10 cellular contexts compared by ENCODE assay signal in genomic region chr2:55923978-55924325, GRCh38. TPM values are rescaled to one million over a fixed set of nuclear protein-coding genes. Genes with fewer than 3 reads are reported as not detected.
A peak's percentile ranks its signal among the peaks of the same experiment; 100 is the strongest.
DNase-seq lines count a peak whose midpoint lies in the region; ATAC-seq and TF ChIP-seq lines count a peak whose summit lies in the region.
"Had no signal": no experiment of that assay in that cellular context is flagged by ENCODE, and none has a peak within 500 bp of the region (broad histone marks: within the 10 kb centered on the region; RNA-seq: fewer than 3 reads in every experiment).

No MANE protein-coding gene starts in this region.

- H3K4me3 ChIP-seq in HEK293 (ENCODE audit: low read depth, low read length) (peak overlapping the region; percentile 43), cardiac fibroblast (replicated peaks in 1 of 2; ENCODE audit: low read depth in 2 of 2, low read length in 2 of 2) (peak overlapping the region; percentile 85 to 87), iPS-15b (ENCODE audit: low read depth, low read length) (peak overlapping the region; percentile 74), skeletal muscle cell (ENCODE audit: low read depth, low read length) (peak overlapping the region; percentile 67)

- H3K36me3 ChIP-seq in HEK293 (ENCODE audit: control insufficient read depth in 2 of 2, insufficient read depth in 1 of 2, low read length in 2 of 2) (no peaks in the 10 kb centered on the region), iPS-15b (ENCODE audit: control insufficient read depth, insufficient read depth, low read length) (no peaks in the 10 kb centered on the region)

- no peak overlapping the region for H3K4me3 Mint-ChIP-seq in activated CD8-positive, alpha-beta memory T cell treated with anti-CD3 and anti-CD28 coated beads, Interleukin-2, amount 10 ng/mL, durations not matched to agents 7 days and 5 days

- H3K4me1 ChIP-seq in HEK293 (ENCODE audit: control insufficient read depth, insufficient read depth, low read length) (peaks cover 3% of the 10 kb centered on the region; the same call in 1 of the 2 replicates), iPS-15b (ENCODE audit: control insufficient read depth, insufficient read depth, low read length) (no peaks in the 10 kb centered on the region)

- no peak overlapping the region for H3K27ac Mint-ChIP-seq in activated CD8-positive, alpha-beta memory T cell treated with anti-CD3 and anti-CD28 coated beads, Interleukin-2, amount 10 ng/mL, durations not matched to agents 7 days and 5 days
- H3K27ac Mint-ChIP-seq: activated T-helper 2 cell treated with anti-CD3 and anti-CD28 coated beads, Interferon-gamma antibody, Interleukin-2, Interleukin-4, amounts not matched to agents 10 μg/mL and 5 μg/mL and 100 μg/mL, durations not matched to agents 14 hours and 24 hours and 36 hours had no signal

- H3K27me3 Mint-ChIP-seq in activated CD8-positive, alpha-beta memory T cell treated with anti-CD3 and anti-CD28 coated beads, Interleukin-2, amount 10 ng/mL, durations not matched to agents 7 days and 5 days = peaks cover 44% of the 10 kb centered on the region

- POLR2A ChIA-PET in HEK293 (lab: Yijun Ruan, JAX) = interaction anchor here (1.2 to 1.6 kb wide), 2 partner anchors 22 to 85 kb away, joined by 3 to 4 read pairs; no protein-coding TSS in a partner anchor

- H3K4me1 Mint-ChIP-seq in activated CD8-positive, alpha-beta memory T cell treated with anti-CD3 and anti-CD28 coated beads, Interleukin-2, amount 10 ng/mL, durations not matched to agents 7 days and 5 days = peaks cover 5% of the 10 kb centered on the region

- TF ChIP-seq CTCF in HEK293 (tag by site-specific recombination; IDR thresholded peaks at IDR 0.05) (no peak), cardiac fibroblast (IDR thresholded peaks at IDR 0.05; ENCODE audit: low read depth, low read length) (no peak)

- no peak overlapping the region for H3K27ac ChIP-seq in HEK293 (ENCODE audit: extremely low read depth, low read depth, low read length)

- no peak overlapping the region for H3K9ac ChIP-seq in iPS-15b (ENCODE audit: low read depth, low read length)

- CTCF ChIA-PET in HEK293 (lab: Yijun Ruan, JAX) = interaction anchor here (0.6 to 1.3 kb wide), 3 partner anchors 36 to 399 kb away, joined by 3 to 4 read pairs (median 3); no protein-coding TSS in a partner anchor
- CTCF ChIA-PET in activated CD8-positive, alpha-beta memory T cell treated with anti-CD3 and anti-CD28 coated beads, Interleukin-2, amount 10 ng/mL, durations not matched to agents 7 days and 5 days (lab: Charles Lee) = no interaction called here

- ATAC-seq in activated CD8-positive, alpha-beta memory T cell treated with anti-CD3 and anti-CD28 coated beads, Interleukin-2, amount 10 ng/mL, durations not matched to agents 7 days and 5 days = no peak
- ATAC-seq in HG03045 (IDR thresholded peaks at IDR 0.05; ENCODE audit: unreplicated experiment) = no peak

- no peak for DNase-seq in cardiac fibroblast (ENCODE audit: low read depth in 2 of 2)
- no peak for DNase-seq in skeletal muscle cell (ENCODE audit: low read depth)
- DNase-seq in activated CD8-positive, alpha-beta memory T cell treated with anti-CD3 and anti-CD28 coated beads, Interleukin-2, amount 10 ng/mL, durations not matched to agents 7 days and 5 days = no peak
- DNase-seq in HuH-7 (ENCODE audit: low spot score) = no peak
- DNase-seq in mucosa of gallbladder (ENCODE audit: low spot score) = no peak
- DNase-seq: NCI-H1417 treated with DMSO at 0.1 percent for 48 hours had no signal

- peaks cover 30% of the 10 kb centered on the region for H3K27me3 ChIP-seq in iPS-15b (ENCODE audit: control insufficient read depth, insufficient read depth, low read length)

- H3K9me3 Mint-ChIP-seq in activated CD8-positive, alpha-beta memory T cell treated with anti-CD3 and anti-CD28 coated beads, Interleukin-2, amount 10 ng/mL, durations not matched to agents 7 days and 5 days (ENCODE audit: low read depth) = no peaks in the 10 kb centered on the region
- H3K9me3 Mint-ChIP-seq: activated T-helper 2 cell treated with anti-CD3 and anti-CD28 coated beads, Interferon-gamma antibody, Interleukin-2, Interleukin-4, amounts not matched to agents 10 μg/mL and 5 μg/mL and 100 μg/mL, durations not matched to agents 14 hours and 24 hours and 36 hours had no signal

- H3K9me3 ChIP-seq in HEK293 (ENCODE audit: control insufficient read depth, insufficient read depth, low read depth, low read length) (no peaks in the 10 kb centered on the region), iPS-15b (ENCODE audit: control insufficient read depth, insufficient read depth, low read length) (no peaks in the 10 kb centered on the region)

- H3K36me3 Mint-ChIP-seq in activated CD8-positive, alpha-beta memory T cell treated with anti-CD3 and anti-CD28 coated beads, Interleukin-2, amount 10 ng/mL, durations not matched to agents 7 days and 5 days = no peaks in the 10 kb centered on the region

TF ChIP-seq in HEK293, 187 proteins besides CTCF, POLR2A, EP300 and RAD21 (continues in another document):
- TF ChIP-seq, protein P1, sequence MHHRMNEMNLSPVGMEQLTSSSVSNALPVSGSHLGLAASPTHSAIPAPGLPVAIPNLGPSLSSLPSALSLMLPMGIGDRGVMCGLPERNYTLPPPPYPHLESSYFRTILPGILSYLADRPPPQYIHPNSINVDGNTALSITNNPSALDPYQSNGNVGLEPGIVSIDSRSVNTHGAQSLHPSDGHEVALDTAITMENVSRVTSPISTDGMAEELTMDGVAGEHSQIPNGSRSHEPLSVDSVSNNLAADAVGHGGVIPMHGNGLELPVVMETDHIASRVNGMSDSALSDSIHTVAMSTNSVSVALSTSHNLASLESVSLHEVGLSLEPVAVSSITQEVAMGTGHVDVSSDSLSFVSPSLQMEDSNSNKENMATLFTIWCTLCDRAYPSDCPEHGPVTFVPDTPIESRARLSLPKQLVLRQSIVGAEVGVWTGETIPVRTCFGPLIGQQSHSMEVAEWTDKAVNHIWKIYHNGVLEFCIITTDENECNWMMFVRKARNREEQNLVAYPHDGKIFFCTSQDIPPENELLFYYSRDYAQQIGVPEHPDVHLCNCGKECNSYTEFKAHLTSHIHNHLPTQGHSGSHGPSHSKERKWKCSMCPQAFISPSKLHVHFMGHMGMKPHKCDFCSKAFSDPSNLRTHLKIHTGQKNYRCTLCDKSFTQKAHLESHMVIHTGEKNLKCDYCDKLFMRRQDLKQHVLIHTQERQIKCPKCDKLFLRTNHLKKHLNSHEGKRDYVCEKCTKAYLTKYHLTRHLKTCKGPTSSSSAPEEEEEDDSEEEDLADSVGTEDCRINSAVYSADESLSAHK (tag by site-specific recombination; IDR thresholded peaks at IDR 0.05) = peak; percentile 96
- TF ChIP-seq, protein P2, sequence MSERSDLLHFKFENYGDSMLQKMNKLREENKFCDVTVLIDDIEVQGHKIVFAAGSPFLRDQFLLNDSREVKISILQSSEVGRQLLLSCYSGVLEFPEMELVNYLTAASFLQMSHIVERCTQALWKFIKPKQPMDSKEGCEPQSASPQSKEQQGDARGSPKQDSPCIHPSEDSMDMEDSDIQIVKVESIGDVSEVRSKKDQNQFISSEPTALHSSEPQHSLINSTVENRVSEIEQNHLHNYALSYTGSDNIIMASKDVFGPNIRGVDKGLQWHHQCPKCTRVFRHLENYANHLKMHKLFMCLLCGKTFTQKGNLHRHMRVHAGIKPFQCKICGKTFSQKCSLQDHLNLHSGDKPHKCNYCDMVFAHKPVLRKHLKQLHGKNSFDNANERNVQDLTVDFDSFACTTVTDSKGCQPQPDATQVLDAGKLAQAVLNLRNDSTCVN (tag by site-specific recombination; optimal IDR thresholded peaks at IDR 0.05) = peak; percentile 4
- TF ChIP-seq, protein P3, sequence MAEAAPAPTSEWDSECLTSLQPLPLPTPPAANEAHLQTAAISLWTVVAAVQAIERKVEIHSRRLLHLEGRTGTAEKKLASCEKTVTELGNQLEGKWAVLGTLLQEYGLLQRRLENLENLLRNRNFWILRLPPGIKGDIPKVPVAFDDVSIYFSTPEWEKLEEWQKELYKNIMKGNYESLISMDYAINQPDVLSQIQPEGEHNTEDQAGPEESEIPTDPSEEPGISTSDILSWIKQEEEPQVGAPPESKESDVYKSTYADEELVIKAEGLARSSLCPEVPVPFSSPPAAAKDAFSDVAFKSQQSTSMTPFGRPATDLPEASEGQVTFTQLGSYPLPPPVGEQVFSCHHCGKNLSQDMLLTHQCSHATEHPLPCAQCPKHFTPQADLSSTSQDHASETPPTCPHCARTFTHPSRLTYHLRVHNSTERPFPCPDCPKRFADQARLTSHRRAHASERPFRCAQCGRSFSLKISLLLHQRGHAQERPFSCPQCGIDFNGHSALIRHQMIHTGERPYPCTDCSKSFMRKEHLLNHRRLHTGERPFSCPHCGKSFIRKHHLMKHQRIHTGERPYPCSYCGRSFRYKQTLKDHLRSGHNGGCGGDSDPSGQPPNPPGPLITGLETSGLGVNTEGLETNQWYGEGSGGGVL (tag by site-specific recombination; IDR thresholded peaks at IDR 0.05) = 0 out of 2 replicates have a peak, but pooled peaks have one; percentile 21
- TF ChIP-seq SP3 (tag by site-specific recombination; IDR thresholded peaks at IDR 0.05) (peak; percentile 5; the same call in 1 of the 2 replicates), ZNF335 (tag by site-specific recombination; conservative IDR thresholded peaks at IDR 0.05) (0 out of 2 replicates have a peak, but pooled peaks have one; percentile 31)

RNA-seq across cellular contexts. Expression of gene EFEMP1, which starts 0.4 kb away (rescaled TPM):
- total RNA-seq in activated CD8-positive, alpha-beta memory T cell treated with anti-CD3 and anti-CD28 coated beads, Interleukin-2, amount 10 ng/mL, durations not matched to agents 7 days and 5 days = not detected
- total RNA-seq in mucosa of gallbladder = 45.2 TPM
- total RNA-seq: activated T-helper 2 cell treated with anti-CD3 and anti-CD28 coated beads, Interferon-gamma antibody, Interleukin-2, Interleukin-4, amounts not matched to agents 10 μg/mL and 5 μg/mL and 100 μg/mL, durations not matched to agents 14 hours and 24 hours and 36 hours had no signal

Comparison
In these comparisons a context has a peak if more than half of its experiments do, and no peak if none do; other contexts are left out.
1. RNA of gene EFEMP1, which starts 0.4 kb away (total RNA-seq): 45.2 TPM in mucosa of gallbladder (single experiment); not detected in activated CD8-positive, alpha-beta memory T cell treated with anti-CD3 and anti-CD28 coated beads, Interleukin-2, amount 10 ng/mL, durations not matched to agents 7 days and 5 days; every median in the first group is over 10 times any median in the second.
2. Peak in every context shown above with its lines, with median percentiles within 50 percentile points of each other: H3K4me3 ChIP-seq.